11 cellular contexts compared by ENCODE assay signal in the genomic region with DNA sequence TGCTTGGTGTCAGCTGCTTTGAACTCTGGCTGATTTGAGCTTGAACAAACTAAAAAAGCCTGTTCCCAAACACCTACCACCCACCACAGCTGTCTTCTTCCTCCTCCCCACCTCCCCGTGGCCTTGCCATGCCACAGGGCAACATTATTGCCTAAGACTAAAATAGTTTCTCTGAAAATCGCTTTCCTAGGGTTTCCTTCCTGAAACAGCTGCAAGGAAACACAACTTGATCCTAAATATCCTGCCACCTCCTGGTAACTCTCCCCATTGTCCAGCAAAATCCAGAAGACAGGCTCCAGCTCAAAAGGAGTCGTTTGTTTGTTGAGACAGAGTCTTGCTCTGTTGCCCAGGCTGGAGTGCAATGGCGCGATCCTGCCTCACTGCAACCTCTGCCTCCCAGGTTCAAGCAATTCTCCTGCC.
DNase-seq lines count a peak whose midpoint lies in the region; TF ChIP-seq lines count a peak whose summit lies in the region.
"Had no signal": no experiment of that assay in that cellular context is flagged by ENCODE, and none has a peak within 500 bp of the region (broad histone marks: within the 10 kb centered on the region; RNA-seq: fewer than 3 reads in every experiment).

No MANE protein-coding gene starts in this region.

- in situ Hi-C loops in G401 (cut with HindIII; ENCODE audit: low sequenced_read_pairs): no loop called here

- H3K36me3 ChIP-seq in HUES64 (ENCODE audit: insufficient read depth, low read length): no peaks in the 10 kb centered on the region

- peaks cover 38% of the 10 kb centered on the region for H3K4me1 ChIP-seq in HUES64 (ENCODE audit: insufficient read depth, low read length)

- no peak for DNase-seq in AG04450 (ENCODE audit: low read depth, low spot score)
- DNase-seq in epithelial cell of proximal tubule (ENCODE audit: low read depth): no peak
- no peak for DNase-seq in mesothelial cell of epicardium (ENCODE audit: low spot score in 2 of 2, unreplicated experiment in 2 of 2)
- no peak for DNase-seq in NCI-H1105 treated with DMSO at 0.1 percent for 48 hours (lab: John Stamatoyannopoulos, UW)
- DNase-seq in cortex of kidney (lab: John Stamatoyannopoulos, UW): no peak
- no peak for DNase-seq in germinal center (ENCODE audit: low spot score)
- DNase-seq in G401 (ENCODE audit: low spot score): no peak
- DNase-seq: activated T-cell treated with anti-CD3 and anti-CD28 coated beads, Interleukin-2, amount 50 U/mL, for 4 hours had no signal

- H3K27ac ChIP-seq in AG04450 (ENCODE audit: low read depth, low read length) (no peak overlapping the region), HUES64 (ENCODE audit: low read depth, low read length) (peak overlapping the region; percentile 100)

- TF ChIP-seq CTCF in AG04450 (IDR thresholded peaks at IDR 0.05; ENCODE audit: low read depth, low read length) (peak; percentile 47), epithelial cell of proximal tubule (conservative IDR thresholded peaks at IDR 0.05; ENCODE audit: low read depth, low read length) (peak; percentile 40), mesothelial cell of epicardium (IDR thresholded peaks at IDR 0.05; ENCODE audit: unreplicated experiment) (no peak)

- H3K36me3 Mint-ChIP-seq in mesothelial cell of epicardium: no peaks in the 10 kb centered on the region
- H3K36me3 Mint-ChIP-seq: CD4-positive, alpha-beta memory T cell; naive thymus-derived CD8-positive, alpha-beta T cell had no signal

- H3K4me3 ChIP-seq in AG04450 (ENCODE audit: low read depth, low read length) (no peak overlapping the region), HUES64 (ENCODE audit: low read length) (no peak overlapping the region), epithelial cell of proximal tubule (ENCODE audit: low read depth, low read length) (no peak overlapping the region)

- 86% methylated on average over 5 of the region's 5 CpGs for WGBS in HUES64

- no peaks in the 10 kb centered on the region for H3K9me3 Mint-ChIP-seq in mesothelial cell of epicardium
- H3K9me3 Mint-ChIP-seq: activated T-cell treated with anti-CD3 and anti-CD28 coated beads, Interleukin-2, amount 50 U/mL, for 4 hours; naive thymus-derived CD8-positive, alpha-beta T cell had no signal

- no peak overlapping the region for H3K4me3 Mint-ChIP-seq in mesothelial cell of epicardium
- H3K4me3 Mint-ChIP-seq: activated T-cell treated with anti-CD3 and anti-CD28 coated beads, Interleukin-2, amount 50 U/mL, for 4 hours; CD4-positive, alpha-beta memory T cell; naive thymus-derived CD8-positive, alpha-beta T cell had no signal

- CTCF ChIA-PET in AG04450 (lab: Charles Lee): interaction anchor here (0.9 to 2.0 kb wide), 3 partner anchors 13 to 199 kb away, joined by 3 to 4 read pairs (median 3); no protein-coding TSS in a partner anchor

- POLR2A ChIA-PET in AG04450 (lab: Yijun Ruan, JAX): interaction anchor here (1.3 kb wide), 1 partner anchor 194 kb away, joined by 6 read pairs; a partner anchor contains a TSS

- H3K9me3 ChIP-seq in AG04450 (ENCODE audit: control insufficient read depth, insufficient read depth, low read length): peaks cover 6% of the 10 kb centered on the region; the same call in 1 of the 2 replicates
- no peaks in the 10 kb centered on the region for H3K9me3 ChIP-seq in HUES64 (ENCODE audit: insufficient read depth, low read depth, low read length)

- peaks cover 62% of the 10 kb centered on the region for H3K4me1 Mint-ChIP-seq in mesothelial cell of epicardium
- H3K4me1 Mint-ChIP-seq: CD4-positive, alpha-beta memory T cell; naive thymus-derived CD8-positive, alpha-beta T cell had no signal

- peak overlapping the region; percentile 41; the same call in 1 of the 2 replicates for H3K9ac ChIP-seq in HUES64 (ENCODE audit: low read depth, low read length)

- H3K27me3 ChIP-seq in AG04450 (ENCODE audit: control insufficient read depth, insufficient read depth, low read length) (no peaks in the 10 kb centered on the region), HUES64 (ENCODE audit: insufficient read depth, low read length) (no peaks in the 10 kb centered on the region)

- H3K27ac Mint-ChIP-seq in mesothelial cell of epicardium: peak overlapping the region; percentile 59
- H3K27ac Mint-ChIP-seq: CD4-positive, alpha-beta memory T cell; naive thymus-derived CD8-positive, alpha-beta T cell had no signal

- no peaks in the 10 kb centered on the region for H3K27me3 Mint-ChIP-seq in mesothelial cell of epicardium (ENCODE audit: low read depth)
